ENCODE assay signal across 1 cellular context in the genomic region with DNA sequence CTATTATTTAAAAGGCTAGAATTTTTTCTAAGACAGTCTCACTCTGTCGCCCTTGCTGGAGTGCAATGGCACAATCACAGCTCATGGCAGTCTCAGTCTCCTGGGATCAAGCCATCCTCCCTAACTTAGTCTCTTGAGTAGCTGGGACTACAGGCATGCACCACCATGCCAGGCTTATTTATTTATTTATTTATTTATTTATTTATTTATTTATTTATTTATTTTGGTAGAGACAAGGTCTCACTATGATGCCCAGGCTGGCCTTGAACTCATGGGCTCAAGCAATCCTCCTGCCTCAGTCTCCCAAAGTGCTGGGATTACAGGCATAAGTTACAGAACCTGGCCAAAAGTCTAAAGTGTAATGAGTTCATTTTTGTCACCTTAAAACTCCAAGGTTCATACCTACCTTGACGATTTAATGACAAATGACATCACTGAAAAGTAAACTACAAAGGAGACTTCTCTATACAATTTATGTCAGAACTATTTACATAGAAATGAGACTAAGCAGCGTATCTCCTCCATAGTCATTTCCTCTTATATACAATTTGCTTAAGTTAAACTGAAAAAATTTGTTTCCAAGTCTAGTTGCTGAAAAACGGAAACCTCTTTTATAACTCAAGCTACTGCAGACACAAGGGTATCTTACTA.
TF ChIP-seq lines count a peak whose summit lies in the region.

No MANE protein-coding gene starts in this region.

TF ChIP-seq in HEK293, 187 proteins besides CTCF, POLR2A, EP300 and RAD21 (continued from another document):
- no peak for TF ChIP-seq GLIS2 (tag by site-specific recombination; IDR thresholded peaks at IDR 0.05)
- TF ChIP-seq ZNF521 (tag by site-specific recombination; IDR thresholded peaks at IDR 0.05), result no peak
- no peak for TF ChIP-seq ZNF529 (tag by site-specific recombination; IDR thresholded peaks at IDR 0.05; ENCODE audit: insufficient replicate concordance)
- TF ChIP-seq ZNF175 (tag by site-specific recombination; IDR thresholded peaks at IDR 0.05), result no peak
- TF ChIP-seq ZNF140 (tag by site-specific recombination; IDR thresholded peaks at IDR 0.05), result peak; percentile 84; the same call in 1 of the 2 replicates
- TF ChIP-seq, protein P1, sequence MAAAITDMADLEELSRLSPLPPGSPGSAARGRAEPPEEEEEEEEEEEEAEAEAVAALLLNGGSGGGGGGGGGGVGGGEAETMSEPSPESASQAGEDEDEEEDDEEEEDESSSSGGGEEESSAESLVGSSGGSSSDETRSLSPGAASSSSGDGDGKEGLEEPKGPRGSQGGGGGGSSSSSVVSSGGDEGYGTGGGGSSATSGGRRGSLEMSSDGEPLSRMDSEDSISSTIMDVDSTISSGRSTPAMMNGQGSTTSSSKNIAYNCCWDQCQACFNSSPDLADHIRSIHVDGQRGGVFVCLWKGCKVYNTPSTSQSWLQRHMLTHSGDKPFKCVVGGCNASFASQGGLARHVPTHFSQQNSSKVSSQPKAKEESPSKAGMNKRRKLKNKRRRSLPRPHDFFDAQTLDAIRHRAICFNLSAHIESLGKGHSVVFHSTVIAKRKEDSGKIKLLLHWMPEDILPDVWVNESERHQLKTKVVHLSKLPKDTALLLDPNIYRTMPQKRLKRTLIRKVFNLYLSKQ (tag by site-specific recombination; IDR thresholded peaks at IDR 0.05; ENCODE audit: borderline replicate concordance), result no peak
- no peak for TF ChIP-seq ZEB2 (tag by site-specific recombination; IDR thresholded peaks at IDR 0.05)
- TF ChIP-seq, protein P2, sequence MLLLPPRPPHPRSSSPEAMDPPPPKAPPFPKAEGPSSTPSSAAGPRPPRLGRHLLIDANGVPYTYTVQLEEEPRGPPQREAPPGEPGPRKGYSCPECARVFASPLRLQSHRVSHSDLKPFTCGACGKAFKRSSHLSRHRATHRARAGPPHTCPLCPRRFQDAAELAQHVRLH (tag by site-specific recombination; IDR thresholded peaks at IDR 0.05), result peak; percentile 51; the same call in 1 of the 2 replicates
- TF ChIP-seq ZNF155 (tag by site-specific recombination; IDR thresholded peaks at IDR 0.05), result no peak
- TF ChIP-seq ZNF596 (tag by site-specific recombination; IDR thresholded peaks at IDR 0.05), result no peak
- no peak for TF ChIP-seq ZNF843 (tag by site-specific recombination; IDR thresholded peaks at IDR 0.05)
- TF ChIP-seq, protein P3, sequence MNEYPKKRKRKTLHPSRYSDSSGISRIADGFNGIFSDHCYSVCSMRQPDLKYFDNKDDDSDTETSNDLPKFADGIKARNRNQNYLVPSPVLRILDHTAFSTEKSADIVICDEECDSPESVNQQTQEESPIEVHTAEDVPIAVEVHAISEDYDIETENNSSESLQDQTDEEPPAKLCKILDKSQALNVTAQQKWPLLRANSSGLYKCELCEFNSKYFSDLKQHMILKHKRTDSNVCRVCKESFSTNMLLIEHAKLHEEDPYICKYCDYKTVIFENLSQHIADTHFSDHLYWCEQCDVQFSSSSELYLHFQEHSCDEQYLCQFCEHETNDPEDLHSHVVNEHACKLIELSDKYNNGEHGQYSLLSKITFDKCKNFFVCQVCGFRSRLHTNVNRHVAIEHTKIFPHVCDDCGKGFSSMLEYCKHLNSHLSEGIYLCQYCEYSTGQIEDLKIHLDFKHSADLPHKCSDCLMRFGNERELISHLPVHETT (tag by site-specific recombination; IDR thresholded peaks at IDR 0.05), result 0 out of 2 replicates have a peak, but pooled peaks have one; percentile 50
- TF ChIP-seq KLF7 (tag by site-specific recombination; IDR thresholded peaks at IDR 0.05; ENCODE audit: borderline replicate concordance), result 0 out of 2 replicates have a peak, but pooled peaks have one; percentile 43
- peak; percentile 54 for TF ChIP-seq ZNF510 (tag by site-specific recombination; IDR thresholded peaks at IDR 0.05; ENCODE audit: insufficient replicate concordance)
- TF ChIP-seq ZNF837 (tag by site-specific recombination; IDR thresholded peaks at IDR 0.05), result no peak
- no peak for TF ChIP-seq ZFP41 (tag by site-specific recombination; IDR thresholded peaks at IDR 0.05; ENCODE audit: borderline replicate concordance)
- TF ChIP-seq ZNF623 (tag by site-specific recombination; IDR thresholded peaks at IDR 0.05), result peak; percentile 65
- no peak for TF ChIP-seq ZNF211 (tag by site-specific recombination; IDR thresholded peaks at IDR 0.05; ENCODE audit: low read depth)
- TF ChIP-seq ZNF473 (tag by site-specific recombination; IDR thresholded peaks at IDR 0.05), result no peak
- TF ChIP-seq, protein P4, sequence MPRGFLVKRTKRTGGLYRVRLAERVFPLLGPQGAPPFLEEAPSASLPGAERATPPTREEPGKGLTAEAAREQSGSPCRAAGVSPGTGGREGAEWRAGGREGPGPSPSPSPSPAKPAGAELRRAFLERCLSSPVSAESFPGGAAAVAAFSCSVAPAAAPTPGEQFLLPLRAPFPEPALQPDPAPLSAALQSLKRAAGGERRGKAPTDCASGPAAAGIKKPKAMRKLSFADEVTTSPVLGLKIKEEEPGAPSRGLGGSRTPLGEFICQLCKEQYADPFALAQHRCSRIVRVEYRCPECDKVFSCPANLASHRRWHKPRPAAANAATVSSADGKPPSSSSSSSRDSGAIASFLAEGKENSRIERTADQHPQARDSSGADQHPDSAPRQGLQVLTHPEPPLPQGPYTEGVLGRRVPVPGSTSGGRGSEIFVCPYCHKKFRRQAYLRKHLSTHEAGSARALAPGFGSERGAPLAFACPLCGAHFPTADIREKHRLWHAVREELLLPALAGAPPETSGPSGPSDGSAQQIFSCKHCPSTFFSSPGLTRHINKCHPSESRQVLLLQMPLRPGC (tag by site-specific recombination; IDR thresholded peaks at IDR 0.05), result no peak
- no peak for TF ChIP-seq ZNF302 (tag by site-specific recombination; IDR thresholded peaks at IDR 0.05; ENCODE audit: low read depth)
- 0 out of 2 replicates have a peak, but pooled peaks have one; percentile 40 for TF ChIP-seq RBAK (tag by site-specific recombination; IDR thresholded peaks at IDR 0.05)
- TF ChIP-seq, protein P5, sequence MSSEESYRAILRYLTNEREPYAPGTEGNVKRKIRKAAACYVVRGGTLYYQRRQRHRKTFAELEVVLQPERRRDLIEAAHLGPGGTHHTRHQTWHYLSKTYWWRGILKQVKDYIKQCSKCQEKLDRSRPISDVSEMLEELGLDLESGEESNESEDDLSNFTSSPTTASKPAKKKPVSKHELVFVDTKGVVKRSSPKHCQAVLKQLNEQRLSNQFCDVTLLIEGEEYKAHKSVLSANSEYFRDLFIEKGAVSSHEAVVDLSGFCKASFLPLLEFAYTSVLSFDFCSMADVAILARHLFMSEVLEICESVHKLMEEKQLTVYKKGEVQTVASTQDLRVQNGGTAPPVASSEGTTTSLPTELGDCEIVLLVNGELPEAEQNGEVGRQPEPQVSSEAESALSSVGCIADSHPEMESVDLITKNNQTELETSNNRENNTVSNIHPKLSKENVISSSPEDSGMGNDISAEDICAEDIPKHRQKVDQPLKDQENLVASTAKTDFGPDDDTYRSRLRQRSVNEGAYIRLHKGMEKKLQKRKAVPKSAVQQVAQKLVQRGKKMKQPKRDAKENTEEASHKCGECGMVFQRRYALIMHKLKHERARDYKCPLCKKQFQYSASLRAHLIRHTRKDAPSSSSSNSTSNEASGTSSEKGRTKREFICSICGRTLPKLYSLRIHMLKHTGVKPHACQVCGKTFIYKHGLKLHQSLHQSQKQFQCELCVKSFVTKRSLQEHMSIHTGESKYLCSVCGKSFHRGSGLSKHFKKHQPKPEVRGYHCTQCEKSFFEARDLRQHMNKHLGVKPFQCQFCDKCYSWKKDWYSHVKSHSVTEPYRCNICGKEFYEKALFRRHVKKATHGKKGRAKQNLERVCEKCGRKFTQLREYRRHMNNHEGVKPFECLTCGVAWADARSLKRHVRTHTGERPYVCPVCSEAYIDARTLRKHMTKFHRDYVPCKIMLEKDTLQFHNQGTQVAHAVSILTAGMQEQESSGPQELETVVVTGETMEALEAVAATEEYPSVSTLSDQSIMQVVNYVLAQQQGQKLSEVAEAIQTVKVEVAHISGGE (tag by site-specific recombination; conservative IDR thresholded peaks at IDR 0.05; ENCODE audit: low read depth), result peak; percentile 75
- TF ChIP-seq, protein P6, sequence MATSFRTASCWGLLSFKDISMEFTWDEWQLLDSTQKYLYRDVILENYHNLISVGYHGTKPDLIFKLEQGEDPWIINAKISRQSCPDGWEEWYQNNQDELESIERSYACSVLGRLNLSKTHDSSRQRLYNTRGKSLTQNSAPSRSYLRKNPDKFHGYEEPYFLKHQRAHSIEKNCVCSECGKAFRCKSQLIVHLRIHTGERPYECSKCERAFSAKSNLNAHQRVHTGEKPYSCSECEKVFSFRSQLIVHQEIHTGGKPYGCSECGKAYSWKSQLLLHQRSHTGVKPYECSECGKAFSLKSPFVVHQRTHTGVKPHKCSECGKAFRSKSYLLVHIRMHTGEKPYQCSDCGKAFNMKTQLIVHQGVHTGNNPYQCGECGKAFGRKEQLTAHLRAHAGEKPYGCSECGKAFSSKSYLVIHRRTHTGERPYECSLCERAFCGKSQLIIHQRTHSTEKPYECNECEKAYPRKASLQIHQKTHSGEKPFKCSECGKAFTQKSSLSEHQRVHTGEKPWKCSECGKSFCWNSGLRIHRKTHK (tag by site-specific recombination; IDR thresholded peaks at IDR 0.05), result no peak
- peak; percentile 60; the same call in 1 of the 2 replicates for TF ChIP-seq ZNF433 (tag by site-specific recombination; IDR thresholded peaks at IDR 0.05; ENCODE audit: low read depth)
- peak; percentile 89; the same call in 1 of the 2 replicates for TF ChIP-seq ZNF202 (tag by site-specific recombination; IDR thresholded peaks at IDR 0.05; ENCODE audit: borderline replicate concordance)
- TF ChIP-seq ZNF501 (tag by site-specific recombination; IDR thresholded peaks at IDR 0.05), result peak; percentile 21; the same call in 1 of the 2 replicates
- TF ChIP-seq ZNF133 (tag by site-specific recombination; IDR thresholded peaks at IDR 0.05), result no peak
